ENCODE assay signal across 32 cellular contexts in genomic region chr11:62241095-62241494, GRCh38. TPM values are rescaled to one million over a fixed set of nuclear protein-coding genes. Genes with fewer than 3 reads are reported as not detected.
"Had no signal": no experiment of that assay in that cellular context is flagged by ENCODE, and none has a peak within 500 bp of the region (broad histone marks: within the 10 kb centered on the region; RNA-seq: fewer than 3 reads in every experiment).

No MANE protein-coding gene starts in this region.

- ATAC-seq: activated CD8-positive, alpha-beta memory T cell treated with anti-CD3 and anti-CD28 coated beads, Interleukin-2, amount 10 ng/mL, durations not matched to agents 7 days and 5 days; activated naive CD8-positive, alpha-beta T cell treated with anti-CD3 and anti-CD28 coated beads, Interleukin-2, amount 50 U/mL, for 24 hours had no signal

- H3K36me3 ChIP-seq: WERI-Rb-1 had no signal

- H3K4me2 ChIP-seq: PC-9 had no signal

- DNase-seq: activated CD4-positive, alpha-beta memory T cell treated with anti-CD3 and anti-CD28 coated beads, Interleukin-2, amount 10 ng/mL, durations not matched to agents 7 days and 5 days; activated CD4-positive, alpha-beta T cell treated with anti-CD3 and anti-CD28 coated beads for 1 hour; activated CD4-positive, alpha-beta T cell treated with anti-CD3 and anti-CD28 coated beads for 48 hours; activated CD4-positive, CD25-positive, alpha-beta regulatory T cell; activated CD8-positive, alpha-beta memory T cell treated with anti-CD3 and anti-CD28 coated beads for 24 hours; activated CD8-positive, alpha-beta memory T cell treated with anti-CD3 and anti-CD28 coated beads, Interleukin-2, amount 10 ng/mL, durations not matched to agents 7 days and 5 days; activated CD8-positive, alpha-beta memory T cell treated with anti-CD3 and anti-CD28 coated beads, Interleukin-2, amount 50 U/mL, for 48 hours; activated effector memory CD4-positive, alpha-beta T cell treated with Interleukin-2 at 50 U/mL for 16 hours; activated naive CD4-positive, alpha-beta T cell treated with anti-CD3 and anti-CD28 coated beads, Interleukin-2, amount 10 ng/mL, durations not matched to agents 7 days and 5 days; activated naive CD8-positive, alpha-beta T cell treated with anti-CD3 and anti-CD28 coated beads, Interleukin-2, amount 50 U/mL, for 24 hours; activated T-cell treated with anti-CD3 and anti-CD28 coated beads, Interleukin-2, amount 50 U/mL, for 48 hours; anterior cingulate cortex; caudate nucleus; cerebellar nuclear complex; cortex of kidney; MV-4-11; NCI-H1092; NCI-H1436; NCI-H187; NCI-H446 treated with DMSO at 0.1 percent for 48 hours; NCI-H524; PC-9; Right ventricle myocardium superior; SW 1271; T-helper 1 cell; T-helper 2 cell; T-helper 9 cell; WERI-Rb-1 had no signal

- H3K4me1 Mint-ChIP-seq: activated CD4-positive, alpha-beta memory T cell treated with anti-CD3 and anti-CD28 coated beads, Interleukin-2, amount 10 ng/mL, durations not matched to agents 7 days and 5 days; activated CD8-positive, alpha-beta memory T cell treated with anti-CD3 and anti-CD28 coated beads, Interleukin-2, amount 10 ng/mL, durations not matched to agents 7 days and 5 days; activated naive CD4-positive, alpha-beta T cell treated with anti-CD3 and anti-CD28 coated beads, Interleukin-2, amount 10 ng/mL, durations not matched to agents 7 days and 5 days; activated naive CD8-positive, alpha-beta T cell treated with anti-CD3 and anti-CD28 coated beads, Interleukin-2, amount 50 U/mL, for 24 hours; brain had no signal

- H2AFZ ChIP-seq: PC-9 had no signal

- H3K9me3 Mint-ChIP-seq: activated CD4-positive, alpha-beta memory T cell treated with anti-CD3 and anti-CD28 coated beads, Interleukin-2, amount 10 ng/mL, durations not matched to agents 7 days and 5 days; activated naive CD4-positive, alpha-beta T cell treated with anti-CD3 and anti-CD28 coated beads, Interleukin-2, amount 10 ng/mL, durations not matched to agents 7 days and 5 days; activated naive CD8-positive, alpha-beta T cell treated with anti-CD3 and anti-CD28 coated beads, Interleukin-2, amount 50 U/mL, for 24 hours had no signal

- H3K27ac ChIP-seq: PC-9, WERI-Rb-1 had no signal

- H3K27ac Mint-ChIP-seq: activated CD4-positive, alpha-beta memory T cell treated with anti-CD3 and anti-CD28 coated beads, Interleukin-2, amount 10 ng/mL, durations not matched to agents 7 days and 5 days; activated CD8-positive, alpha-beta memory T cell treated with anti-CD3 and anti-CD28 coated beads, Interleukin-2, amount 10 ng/mL, durations not matched to agents 7 days and 5 days; activated naive CD4-positive, alpha-beta T cell treated with anti-CD3 and anti-CD28 coated beads, Interleukin-2, amount 10 ng/mL, durations not matched to agents 7 days and 5 days; activated naive CD8-positive, alpha-beta T cell; activated naive CD8-positive, alpha-beta T cell treated with anti-CD3 and anti-CD28 coated beads, Interleukin-2, amount 50 U/mL, for 24 hours; brain had no signal

- H3K36me3 Mint-ChIP-seq: activated CD8-positive, alpha-beta memory T cell treated with anti-CD3 and anti-CD28 coated beads, Interleukin-2, amount 10 ng/mL, durations not matched to agents 7 days and 5 days; activated naive CD4-positive, alpha-beta T cell treated with anti-CD3 and anti-CD28 coated beads, Interleukin-2, amount 10 ng/mL, durations not matched to agents 7 days and 5 days; activated naive CD8-positive, alpha-beta T cell; brain had no signal

- H3K4me3 Mint-ChIP-seq: activated CD4-positive, alpha-beta memory T cell treated with anti-CD3 and anti-CD28 coated beads, Interleukin-2, amount 10 ng/mL, durations not matched to agents 7 days and 5 days; activated CD8-positive, alpha-beta memory T cell treated with anti-CD3 and anti-CD28 coated beads, Interleukin-2, amount 10 ng/mL, durations not matched to agents 7 days and 5 days; activated naive CD4-positive, alpha-beta T cell treated with anti-CD3 and anti-CD28 coated beads, Interleukin-2, amount 10 ng/mL, durations not matched to agents 7 days and 5 days; activated naive CD8-positive, alpha-beta T cell; activated naive CD8-positive, alpha-beta T cell treated with anti-CD3 and anti-CD28 coated beads, Interleukin-2, amount 50 U/mL, for 24 hours; brain had no signal

- H3K4me3 ChIP-seq: PC-9 had no signal

RNA-seq across cellular contexts. Expression of gene SCGB1D2, which starts 0.9 kb away (rescaled TPM):
- total RNA-seq: activated CD4-positive, alpha-beta memory T cell treated with anti-CD3 and anti-CD28 coated beads, Interleukin-2, amount 10 ng/mL, durations not matched to agents 7 days and 5 days; activated CD8-positive, alpha-beta memory T cell treated with anti-CD3 and anti-CD28 coated beads, Interleukin-2, amount 10 ng/mL, durations not matched to agents 7 days and 5 days; bronchial epithelial cell; LHCN-M2; PC-9 had no signal

RNA-seq across cellular contexts. Expression of gene SCGB2A2, which starts 28.9 kb away (rescaled TPM):
- total RNA-seq: activated CD4-positive, alpha-beta memory T cell treated with anti-CD3 and anti-CD28 coated beads, Interleukin-2, amount 10 ng/mL, durations not matched to agents 7 days and 5 days; activated CD8-positive, alpha-beta memory T cell treated with anti-CD3 and anti-CD28 coated beads, Interleukin-2, amount 10 ng/mL, durations not matched to agents 7 days and 5 days; bronchial epithelial cell; LHCN-M2; PC-9; Right ventricle myocardium superior had no signal

RNA-seq across cellular contexts. Expression of gene SCGB2A1, which starts 32.6 kb away (rescaled TPM):
- total RNA-seq: activated CD4-positive, alpha-beta memory T cell treated with anti-CD3 and anti-CD28 coated beads, Interleukin-2, amount 10 ng/mL, durations not matched to agents 7 days and 5 days; activated CD8-positive, alpha-beta memory T cell treated with anti-CD3 and anti-CD28 coated beads, Interleukin-2, amount 10 ng/mL, durations not matched to agents 7 days and 5 days; bronchial epithelial cell; LHCN-M2; PC-9; Right ventricle myocardium superior had no signal

RNA-seq across cellular contexts. Expression of gene SCGB1D1, which starts 51.1 kb away (rescaled TPM):
- total RNA-seq: activated CD4-positive, alpha-beta memory T cell treated with anti-CD3 and anti-CD28 coated beads, Interleukin-2, amount 10 ng/mL, durations not matched to agents 7 days and 5 days; activated CD8-positive, alpha-beta memory T cell treated with anti-CD3 and anti-CD28 coated beads, Interleukin-2, amount 10 ng/mL, durations not matched to agents 7 days and 5 days; bronchial epithelial cell; LHCN-M2; PC-9; Right ventricle myocardium superior had no signal

RNA-seq across cellular contexts. Expression of gene SCGB1D4, which starts 57.8 kb away (rescaled TPM):
- total RNA-seq: activated CD4-positive, alpha-beta memory T cell treated with anti-CD3 and anti-CD28 coated beads, Interleukin-2, amount 10 ng/mL, durations not matched to agents 7 days and 5 days; activated CD8-positive, alpha-beta memory T cell treated with anti-CD3 and anti-CD28 coated beads, Interleukin-2, amount 10 ng/mL, durations not matched to agents 7 days and 5 days; bronchial epithelial cell; LHCN-M2; PC-9; Right ventricle myocardium superior had no signal
